In the genomic region with DNA sequence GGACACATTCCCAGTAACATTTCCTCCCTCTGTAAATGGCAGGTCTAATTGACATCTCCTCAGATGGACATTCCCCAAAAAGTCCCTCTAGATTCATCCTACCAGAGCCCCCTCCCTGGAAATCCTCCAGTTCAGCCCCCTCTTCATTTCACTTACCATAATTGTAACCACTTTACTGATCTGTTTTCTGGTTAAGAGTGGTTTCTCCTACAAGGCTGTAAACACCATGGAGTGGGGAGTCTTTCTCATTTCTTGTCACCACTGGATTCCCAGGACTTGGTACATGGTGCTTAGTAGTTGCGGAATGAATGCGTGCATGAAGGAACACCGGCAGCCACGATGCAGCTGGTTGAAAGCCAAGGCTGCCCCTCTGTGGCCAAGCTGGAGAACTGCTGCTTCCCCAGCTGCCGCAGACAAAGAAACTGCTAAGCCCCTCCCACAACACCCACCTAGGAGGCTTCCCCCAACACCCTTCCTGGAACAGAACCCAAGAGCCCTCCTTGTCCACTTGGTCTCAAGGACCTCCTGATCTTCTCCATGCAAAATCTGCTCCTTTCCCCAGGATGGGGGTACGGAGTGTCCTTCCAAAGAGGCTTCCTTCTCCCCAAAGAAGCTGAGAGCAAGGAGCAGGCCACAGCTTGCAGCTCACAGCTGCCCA, we compare ENCODE assay signal across 8 cellular contexts. TPM values are rescaled to one million over a fixed set of nuclear protein-coding genes. Genes with fewer than 3 reads are reported as not detected.
DNase-seq lines count a peak whose midpoint lies in the region; ATAC-seq and TF ChIP-seq lines count a peak whose summit lies in the region.

No MANE protein-coding gene starts in this region.

- no peak overlapping the region for H3K4me2 ChIP-seq in osteoblast (ENCODE audit: insufficient read depth, low read length)

- no peaks in the 10 kb centered on the region for H3K9me3 ChIP-seq in osteoblast (ENCODE audit: low read depth, low read length)
- H3K9me3 ChIP-seq in thyroid gland = no peaks in the 10 kb centered on the region

- 17 to 48% methylated on average over 2 to 6 of the region's 6 CpGs for WGBS in thyroid gland, 2 donors

- no peak overlapping the region for H2AFZ ChIP-seq in osteoblast (ENCODE audit: low read length)

- H3K4me1 ChIP-seq in osteoblast (ENCODE audit: insufficient read depth, low read length) (peaks cover 4% of the 10 kb centered on the region), thyroid gland (no peaks in the 10 kb centered on the region)

- POLR2A ChIA-PET in GM10248 (lab: Yijun Ruan, JAX) = interaction anchor here (0.6 kb wide), 1 partner anchor 632 kb away, joined by 3 read pairs; no protein-coding TSS in a partner anchor

- CTCF ChIA-PET in GM10248 (lab: Yijun Ruan, JAX) = interaction anchor here (0.8 to 3.9 kb wide), 25 partner anchors 7 to 326 kb away, joined by 3 to 42 read pairs (median 4); a partner anchor contains a TSS

- peaks cover 38% of the 10 kb centered on the region for H3K36me3 ChIP-seq in osteoblast (ENCODE audit: insufficient read depth, low read length)
- H3K36me3 ChIP-seq in thyroid gland = peaks cover 3 to 5% of the 10 kb centered on the region in 2 donors

- no peaks in the 10 kb centered on the region for H3K79me2 ChIP-seq in osteoblast (ENCODE audit: insufficient read depth, low read length)

- TF ChIP-seq CTCF in GM10248 (IDR thresholded peaks at IDR 0.05; ENCODE audit: control extremely low read depth, extremely low read depth, low read depth, missing control alignments) (peak; percentile 86), osteoblast (IDR thresholded peaks at IDR 0.05; ENCODE audit: extremely low read depth, low read depth, low read length) (peak; percentile 95), thyroid gland (IDR thresholded peaks at IDR 0.05) (peak; percentile 65 to 94 (median 92))

- no peaks in the 10 kb centered on the region for H3K27me3 ChIP-seq in osteoblast (ENCODE audit: insufficient read depth, low read length)
- H3K27me3 ChIP-seq in thyroid gland = no peaks in the 10 kb centered on the region

- H3K27ac ChIP-seq in osteoblast (ENCODE audit: low read depth, low read length) = peak overlapping the region; percentile 49
- no peak overlapping the region for H3K27ac ChIP-seq in thyroid gland

- peak; percentile 88 for DNase-seq in GM10248 (ENCODE audit: extremely low spot score)
- DNase-seq in Kasumi-1 (lab: John Stamatoyannopoulos, UW) = peak; percentile 85 to 87
- DNase-seq in SHP77 treated with DMSO at 0.1 percent for 48 hours (lab: John Stamatoyannopoulos, UW) = peak; percentile 18
- peak; percentile 90 for DNase-seq in activated effector memory CD4-positive, alpha-beta T cell treated with anti-CD3 and anti-CD28 coated beads, Interleukin-2, amount 50 U/mL, for 16 hours
- DNase-seq in globus pallidus (ENCODE audit: low spot score) = peak; percentile 68
- DNase-seq in osteoblast (ENCODE audit: insufficient read length, low spot score, missing footprints) = peak; percentile 94
- DNase-seq in thyroid gland = peak; percentile 76 to 77

- intact Hi-C loops in thyroid gland (cut with DNase I) = loop anchor here (2.0 kb wide), 1 partner anchor 37 kb away; no protein-coding TSS in a partner anchor

- H3K4me3 ChIP-seq in osteoblast (ENCODE audit: insufficient read depth, low read length) = no peak overlapping the region
- no peak overlapping the region for H3K4me3 ChIP-seq in thyroid gland (replicated peaks in 1 of 3)

- TF ChIP-seq POLR2A in thyroid gland (IDR thresholded peaks at IDR 0.05) = no peak

- peaks cover 4% of the 10 kb centered on the region for H4K20me1 ChIP-seq in osteoblast (ENCODE audit: insufficient read depth, low read length)

- ATAC-seq in HG03097 (IDR thresholded peaks at IDR 0.05; ENCODE audit: low FRiP score, unreplicated experiment) = no peak

RNA-seq across cellular contexts. Expression of a gene that starts 18.6 kb away (rescaled TPM):
- total RNA-seq in osteoblast (18.3 and 23.9 TPM in 2 replicates), thyroid gland (10 to 100 TPM; 14.4 to 23.1 (median 20.4) TPM)

RNA-seq across cellular contexts. Expression of a gene that starts 39.4 kb away (rescaled TPM):
- total RNA-seq in osteoblast (36.9 and 46.6 TPM in 2 replicates), thyroid gland (10 to 100 TPM; 38.0 to 76.9 (median 61.0) TPM)

RNA-seq across cellular contexts. Expression of a gene that starts 51.2 kb away (rescaled TPM):
- total RNA-seq in osteoblast (36.9 and 49.8 TPM in 2 replicates), thyroid gland (10 to 100 TPM; 33.6 to 65.1 (median 36.1) TPM)

Comparison
In these comparisons a context has a peak if more than half of its experiments do, and no peak if none do; other contexts are left out.
1. DNase-seq: peak in every context shown above with its lines; median percentile 94 in osteoblast; 90 in activated effector memory CD4-positive, alpha-beta T cell treated with anti-CD3 and anti-CD28 coated beads, Interleukin-2, amount 50 U/mL, for 16 hours; 88 in GM10248; 86 in Kasumi-1; 76 in thyroid gland; 68 in globus pallidus; 18 in SHP77 treated with DMSO at 0.1 percent for 48 hours.